Comparison of ENCODE assay signal across 20 cellular contexts in genomic region chr18:50250935-50251334, GRCh38. TPM values are rescaled to one million over a fixed set of nuclear protein-coding genes. Genes with fewer than 3 reads are reported as not detected.
DNase-seq lines count a peak whose midpoint lies in the region; ATAC-seq, FAIRE-seq and TF ChIP-seq lines count a peak whose summit lies in the region.
"Had no signal": no experiment of that assay in that cellular context is flagged by ENCODE, and none has a peak within 500 bp of the region (broad histone marks: within the 10 kb centered on the region; RNA-seq: fewer than 3 reads in every experiment).

No MANE protein-coding gene starts in this region.

- CTCF ChIA-PET in A549 (lab: Yijun Ruan, JAX) = no interaction called here
- CTCF ChIA-PET in K562 (lab: Yijun Ruan, JAX; ENCODE audit: low intra/inter-chr PET ratio) = no interaction called here
- CTCF ChIA-PET in activated CD4-positive, alpha-beta memory T cell treated with anti-CD3 and anti-CD28 coated beads for 36 hours (lab: Charles Lee) = no interaction called here

- FAIRE-seq in A549 (lab: Jason Lieb, UNC) (no peak), K562 (lab: Jason Lieb, UNC) (no peak)
- FAIRE-seq: D721Med, GM12891, GM18507 had no signal

- H3K4me1 Mint-ChIP-seq in GM23338 (peaks cover 16% of the 10 kb centered on the region), nephron progenitor cell (no peaks in the 10 kb centered on the region)
- no peaks in the 10 kb centered on the region for H3K4me1 Mint-ChIP-seq in activated CD4-positive, alpha-beta memory T cell treated with anti-CD3 and anti-CD28 coated beads for 36 hours (ENCODE audit: low read depth)
- H3K4me1 Mint-ChIP-seq in activated naive CD8-positive, alpha-beta T cell treated with anti-CD3 and anti-CD28 coated beads, Interleukin-2, amount 50 U/mL, for 24 hours = no peaks in the 10 kb centered on the region
- H3K4me1 Mint-ChIP-seq: CD8-positive, alpha-beta memory T cell had no signal

- H3K27me3 Mint-ChIP-seq in GM23338 (ENCODE audit: insufficient read depth, low read depth, poor library complexity) = peaks cover 2% of the 10 kb centered on the region
- H3K27me3 Mint-ChIP-seq in nephron progenitor cell (ENCODE audit: low read depth, poor library complexity) = peaks cover 11% of the 10 kb centered on the region
- H3K27me3 Mint-ChIP-seq in activated CD4-positive, alpha-beta memory T cell treated with anti-CD3 and anti-CD28 coated beads for 36 hours = no peaks in the 10 kb centered on the region
- peaks cover 2% of the 10 kb centered on the region for H3K27me3 Mint-ChIP-seq in activated naive CD8-positive, alpha-beta T cell treated with anti-CD3 and anti-CD28 coated beads, Interleukin-2, amount 50 U/mL, for 24 hours

- TF ChIP-seq POLR2A in A549 (IDR thresholded peaks at IDR 0.05; ENCODE audit: low read length) (no peak), K562 (conservative IDR thresholded peaks at IDR 0.05) (no peak)

- no peak for TF ChIP-seq RAD21 in A549 (conservative IDR thresholded peaks at IDR 0.05 in 1 of 2, IDR thresholded peaks at IDR 0.05 in 1 of 2)
- no peak for TF ChIP-seq RAD21 in K562 (CRISPR knock-in tag; conservative IDR thresholded peaks at IDR 0.05 in 1 of 2, IDR thresholded peaks at IDR 0.05 in 1 of 2)

- no peaks in the 10 kb centered on the region for H3K36me3 Mint-ChIP-seq in GM23338 (ENCODE audit: low read depth)
- no peaks in the 10 kb centered on the region for H3K36me3 Mint-ChIP-seq in nephron progenitor cell (ENCODE audit: low read depth)
- H3K36me3 Mint-ChIP-seq in activated CD4-positive, alpha-beta memory T cell treated with anti-CD3 and anti-CD28 coated beads for 36 hours = no peaks in the 10 kb centered on the region
- no peaks in the 10 kb centered on the region for H3K36me3 Mint-ChIP-seq in activated naive CD8-positive, alpha-beta T cell treated with anti-CD3 and anti-CD28 coated beads, Interleukin-2, amount 50 U/mL, for 24 hours (ENCODE audit: low read depth)
- H3K36me3 Mint-ChIP-seq: CD8-positive, alpha-beta memory T cell had no signal

- H3K9me1 ChIP-seq in K562 (ENCODE audit: control insufficient read depth, insufficient read depth, low read length) = no peaks in the 10 kb centered on the region

- no peak for TF ChIP-seq CTCF in A549 (IDR thresholded peaks at IDR 0.05)
- TF ChIP-seq CTCF in GM23338 (conservative IDR thresholded peaks at IDR 0.05; ENCODE audit: low read depth in 2 of 2) = no peak
- no peak for TF ChIP-seq CTCF in K562 (IDR thresholded peaks at IDR 0.05 in 2 of 3, conservative IDR thresholded peaks at IDR 0.05 in 1 of 3; ENCODE audit: insufficient read depth in 2 of 3, low read depth in 1 of 3, low read length in 3 of 3)
- no peak for TF ChIP-seq CTCF in nephron progenitor cell (IDR thresholded peaks at IDR 0.05)

- no peaks in the 10 kb centered on the region for H3F3A ChIP-seq in GM23338 (replicated peaks; ENCODE audit: low read depth)

- no peak for ATAC-seq in A549
- ATAC-seq in GM23338 = no peak
- ATAC-seq in K562 = no peak
- ATAC-seq in activated naive CD8-positive, alpha-beta T cell treated with anti-CD3 and anti-CD28 coated beads, Interleukin-2, amount 50 U/mL, for 24 hours = no peak

- H3K4me3 Mint-ChIP-seq in GM23338 (no peak overlapping the region), nephron progenitor cell (no peak overlapping the region)
- H3K4me3 Mint-ChIP-seq in activated CD4-positive, alpha-beta memory T cell treated with anti-CD3 and anti-CD28 coated beads for 36 hours = no peak overlapping the region
- no peak overlapping the region for H3K4me3 Mint-ChIP-seq in activated naive CD8-positive, alpha-beta T cell treated with anti-CD3 and anti-CD28 coated beads, Interleukin-2, amount 50 U/mL, for 24 hours
- H3K4me3 Mint-ChIP-seq: CD4-positive, alpha-beta T cell; CD8-positive, alpha-beta memory T cell had no signal

- no peak for DNase-seq in A549 (ENCODE audit: low read depth in 1 of 2, low spot score in 1 of 2)
- no peak for DNase-seq in GM23338 (ENCODE audit: low spot score)
- DNase-seq in K562 (ENCODE audit: extremely low read depth in 1 of 4, low spot score in 3 of 4) = no peak
- DNase-seq in nephron progenitor cell = no peak
- no peak for DNase-seq in CD1c-positive myeloid dendritic cell (ENCODE audit: extremely low spot score)
- DNase-seq in activated CD4-positive, alpha-beta memory T cell treated with anti-CD3 and anti-CD28 coated beads for 36 hours = no peak
- DNase-seq in activated naive CD8-positive, alpha-beta T cell treated with anti-CD3 and anti-CD28 coated beads, Interleukin-2, amount 50 U/mL, for 24 hours = no peak
- DNase-seq: 8988T; C1 segment of cervical spinal cord; CD4-positive, alpha-beta T cell; CD8-positive, alpha-beta memory T cell; DMS79 treated with DMSO at 0.1 percent for 48 hours; GF-D8; GOT3; H7; HCEC 1CT had no signal

- TF ChIP-seq EP300 in A549 (IDR thresholded peaks at IDR 0.05) = no peak
- no peak for TF ChIP-seq EP300 in K562 (IDR thresholded peaks at IDR 0.05; ENCODE audit: low read length)

- H3K27ac Mint-ChIP-seq in GM23338 = no peak overlapping the region
- H3K27ac Mint-ChIP-seq in nephron progenitor cell = peak overlapping the region; percentile 12
- no peak overlapping the region for H3K27ac Mint-ChIP-seq in activated CD4-positive, alpha-beta memory T cell treated with anti-CD3 and anti-CD28 coated beads for 36 hours
- H3K27ac Mint-ChIP-seq in activated naive CD8-positive, alpha-beta T cell treated with anti-CD3 and anti-CD28 coated beads, Interleukin-2, amount 50 U/mL, for 24 hours = no peak overlapping the region
- H3K27ac Mint-ChIP-seq: CD4-positive, alpha-beta T cell; CD8-positive, alpha-beta memory T cell had no signal

- H3K27me3 ChIP-seq in GM23338 (ENCODE audit: insufficient read depth) (no peaks in the 10 kb centered on the region), K562 (ENCODE audit: control insufficient read depth in 2 of 2, insufficient read depth in 2 of 2, low read length in 2 of 2) (no peaks in the 10 kb centered on the region)

- H3K79me2 ChIP-seq in GM23338 (replicated peaks; ENCODE audit: insufficient read depth) (no peaks in the 10 kb centered on the region), K562 (ENCODE audit: control insufficient read depth, insufficient read depth, low read length) (no peaks in the 10 kb centered on the region)

- H3K36me3 ChIP-seq in GM23338 (ENCODE audit: insufficient read depth) (no peaks in the 10 kb centered on the region), K562 (ENCODE audit: control insufficient read depth, insufficient read depth, low read length) (no peaks in the 10 kb centered on the region)

- no peak overlapping the region for H3K9ac ChIP-seq in K562 (ENCODE audit: insufficient read depth in 1 of 2, low read depth in 2 of 2, low read length in 2 of 2)

- H3K9me3 Mint-ChIP-seq in GM23338 (no peaks in the 10 kb centered on the region), nephron progenitor cell (no peaks in the 10 kb centered on the region)
- H3K9me3 Mint-ChIP-seq in activated CD4-positive, alpha-beta memory T cell treated with anti-CD3 and anti-CD28 coated beads for 36 hours = no peaks in the 10 kb centered on the region
- H3K9me3 Mint-ChIP-seq in activated naive CD8-positive, alpha-beta T cell treated with anti-CD3 and anti-CD28 coated beads, Interleukin-2, amount 50 U/mL, for 24 hours = no peaks in the 10 kb centered on the region
- H3K9me3 Mint-ChIP-seq: CD4-positive, alpha-beta T cell; CD8-positive, alpha-beta memory T cell had no signal

- H3K4me1 ChIP-seq in A549 (no peaks in the 10 kb centered on the region), GM23338 (ENCODE audit: insufficient read depth) (peaks cover 8% of the 10 kb centered on the region), K562 (replicated peaks in 1 of 2; ENCODE audit: control insufficient read depth in 2 of 2, insufficient read depth in 2 of 2, low read length in 2 of 2) (no peaks in the 10 kb centered on the region)

- 45% methylated on average over 3 of the region's 3 CpGs for WGBS in A549 (ENCODE audit: missing lambda C conversion rate)
- WGBS in K562 (ENCODE audit: insufficient coverage, low coverage, missing lambda C conversion rate) = 41% methylated on average over 3 of the region's 3 CpGs

- no peaks in the 10 kb centered on the region for H4K20me1 ChIP-seq in GM23338 (replicated peaks; ENCODE audit: insufficient read depth)
- no peaks in the 10 kb centered on the region for H4K20me1 ChIP-seq in K562 (replicated peaks; ENCODE audit: control insufficient read depth, insufficient read depth, low read length)

- intact Hi-C loops in K562 (cut with micrococcal nuclease) = no loop called here
- intact Hi-C loops in activated CD4-positive, alpha-beta memory T cell treated with anti-CD3 and anti-CD28 coated beads for 36 hours (cut with micrococcal nuclease) = no loop called here

- H3K9me2 ChIP-seq in GM23338 (ENCODE audit: insufficient read depth) = no peaks in the 10 kb centered on the region

- H2AFZ ChIP-seq in GM23338 = peak overlapping the region; percentile 60; the same call in 1 of the 2 replicates
- no peak overlapping the region for H2AFZ ChIP-seq in K562 (ENCODE audit: low read depth, low read length)

- H3K4me2 ChIP-seq in A549 (no peak overlapping the region), GM23338 (peak overlapping the region; percentile 21; the same call in 1 of the 2 replicates), K562 (ENCODE audit: insufficient read depth, low read length) (no peak overlapping the region)

- no peak overlapping the region for H3K27ac ChIP-seq in A549
- H3K27ac ChIP-seq in GM23338 (ENCODE audit: low read depth) = 0 out of 2 replicates have a peak overlapping the region, but pooled peaks have one; percentile 5
- no peak overlapping the region for H3K27ac ChIP-seq in K562 (ENCODE audit: extremely low read depth, low read depth, low read length)

- POLR2A ChIA-PET in A549 (lab: Yijun Ruan, JAX) = no interaction called here
- POLR2A ChIA-PET in K562 (lab: Yijun Ruan, JAX) = no interaction called here
- POLR2A ChIA-PET in activated CD4-positive, alpha-beta memory T cell treated with anti-CD3 and anti-CD28 coated beads for 36 hours (lab: Charles Lee) = no interaction called here

- in situ Hi-C loops in K562 (cut with MboI) = no loop called here

- H3K9me3 ChIP-seq in A549 = no peaks in the 10 kb centered on the region
- no peaks in the 10 kb centered on the region for H3K9me3 ChIP-seq in K562 (replicated peaks; ENCODE audit: control insufficient read depth, insufficient read depth, low read depth, low read length)

- BruUV-seq in K562 (replicated peaks; lab: Mats Ljungman, UMichigan) = no TSS peak

- no peak overlapping the region for H3K4me3 ChIP-seq in A549
- H3K4me3 ChIP-seq in GM23338 = no peak overlapping the region
- no peak overlapping the region for H3K4me3 ChIP-seq in K562

RNA-seq across cellular contexts. Expression of gene CFAP53, which starts 15.4 kb away (rescaled TPM):
- polyA plus RNA-seq in A549 (2011; rRNA removed) = 0.38 and 0.66 TPM in 2 replicates
- polyA plus RNA-seq in A549 (2012; cell fraction: cytosol; rRNA removed) = 0.18 and 0.21 TPM in 2 replicates
- 0.05 and 0.06 TPM in 2 replicates for polyA plus RNA-seq in A549 (2012; cell fraction: nucleus; rRNA removed)
- polyA plus RNA-seq in A549 (2017; fragmentation: RNase III; extraction: RNeasy Plus Mini Kit Qiagen cat#74134 plus additional on column Dnase treatment) = 0.45 to 0.55 TPM (median 0.54 TPM) in 3 replicates
- polyA minus RNA-seq in A549 (2011; rRNA and poly(A)+ RNA removed) = 0.12 and 0.19 TPM in 2 replicates
- not detected in 2 replicates for total RNA-seq in GM23338 (2014; rRNA removed; shearing (Covaris generic))
- polyA plus RNA-seq in GM23338 (2016; fragmentation: Nextera tagmentation; extraction: Ambion mirVana) = 0.23 and 0.71 TPM in 2 replicates
- 4.0 and 14.5 TPM in 2 replicates for total RNA-seq in K562 (2011; cell fraction: chromatin; rRNA removed; ENCODE audit: low replicate concordance)
- 1.5 and 2.2 TPM in 2 replicates for total RNA-seq in K562 (2011; cell fraction: nucleolus; rRNA removed)
- total RNA-seq in K562 (2011; cell fraction: nucleoplasm; rRNA removed) = 2.4 and 3.8 TPM in 2 replicates
- total RNA-seq in K562 (2014; rRNA removed) = 0.50 and 0.94 TPM in 2 replicates
- total RNA-seq in K562 (2014; rRNA removed; fragmentation: Illumina TruSeq; extraction: Trizol) = 1.1 and 1.2 TPM in 2 replicates
- total RNA-seq in K562 (2015; rRNA removed; fragmentation: Illumina TruSeq; extraction: Trizol) = 1.2 and 1.6 TPM in 2 replicates
- total RNA-seq in K562 (2021) = 0.60 and 0.87 TPM in 2 replicates
- 1.4 and 2.2 TPM in 2 replicates for polyA plus RNA-seq in K562 (2011; rRNA removed)
- 0.09 and 0.63 TPM in 2 replicates for polyA plus RNA-seq in K562 (2011; cell fraction: cytosol; rRNA removed)
- polyA plus RNA-seq in K562 (2011; cell fraction: nucleus; rRNA removed) = 4.1 and 5.0 TPM in 2 replicates
- 1.2 and 2.6 TPM in 2 replicates for polyA plus RNA-seq in K562 (2012)
- polyA plus RNA-seq in K562 (2014; fragmentation: Illumina TruSeq; extraction: Trizol) = 1.1 and 1.6 TPM in 2 replicates
- polyA plus RNA-seq in K562 (2014; fragmentation: Nextera tagmentation; extraction: Ambion mirVana) = under 1 TPM; 0.21 to 0.23 TPM
- polyA plus RNA-seq in K562 (2014; rRNA removed) = 1.9 TPM in 2 replicates
- 1.3 and 1.9 TPM in 2 replicates for polyA minus RNA-seq in K562 (2011; rRNA and poly(A)+ RNA removed)
- polyA minus RNA-seq in K562 (2011; cell fraction: cytosol; rRNA and poly(A)+ RNA removed) = not detected in 2 replicates
- polyA minus RNA-seq in K562 (2011; cell fraction: nucleus; rRNA and poly(A)+ RNA removed) = 1.2 and 1.3 TPM in 2 replicates
- under 1 TPM; 0.26 to 0.48 TPM for total RNA-seq in activated CD4-positive, alpha-beta memory T cell treated with anti-CD3 and anti-CD28 coated beads for 36 hours
- total RNA-seq: G401, H7 had no signal
- polyA plus RNA-seq: CD8-positive, alpha-beta memory T cell had no signal

RNA-seq across cellular contexts. Expression of gene MBD1, which starts 30.4 kb away (rescaled TPM):
- polyA plus RNA-seq in A549 (2011; rRNA removed) = 27.9 and 28.6 TPM in 2 replicates
- 33.3 and 35.1 TPM in 2 replicates for polyA plus RNA-seq in A549 (2012; cell fraction: cytosol; rRNA removed)
- polyA plus RNA-seq in A549 (2012; cell fraction: nucleus; rRNA removed) = 99.0 and 119 TPM in 2 replicates
- 26.7 to 28.6 TPM (median 28.0 TPM) in 3 replicates for polyA plus RNA-seq in A549 (2017; fragmentation: RNase III; extraction: RNeasy Plus Mini Kit Qiagen cat#74134 plus additional on column Dnase treatment)
- polyA minus RNA-seq in A549 (2011; rRNA and poly(A)+ RNA removed) = 28.9 and 34.9 TPM in 2 replicates
- total RNA-seq in GM23338 (2014; rRNA removed; shearing (Covaris generic)) = 43.5 and 44.5 TPM in 2 replicates
- 17.0 TPM in 2 replicates for polyA plus RNA-seq in GM23338 (2016; fragmentation: Nextera tagmentation; extraction: Ambion mirVana)
- total RNA-seq in K562 (2011; cell fraction: chromatin; rRNA removed; ENCODE audit: low replicate concordance) = 124 and 196 TPM in 2 replicates
- 127 and 147 TPM in 2 replicates for total RNA-seq in K562 (2011; cell fraction: nucleolus; rRNA removed)
- total RNA-seq in K562 (2011; cell fraction: nucleoplasm; rRNA removed) = 103 and 106 TPM in 2 replicates
- total RNA-seq in K562 (2014; rRNA removed) = 44.5 and 46.7 TPM in 2 replicates
- 14.8 and 16.4 TPM in 2 replicates for total RNA-seq in K562 (2014; rRNA removed; fragmentation: Illumina TruSeq; extraction: Trizol)
- total RNA-seq in K562 (2015; rRNA removed; fragmentation: Illumina TruSeq; extraction: Trizol) = 31.7 and 32.8 TPM in 2 replicates
- 59.7 and 60.9 TPM in 2 replicates for total RNA-seq in K562 (2021)
- polyA plus RNA-seq in K562 (2011; rRNA removed) = 32.3 and 38.1 TPM in 2 replicates
- polyA plus RNA-seq in K562 (2011; cell fraction: cytosol; rRNA removed) = 28.5 and 44.3 TPM in 2 replicates
- polyA plus RNA-seq in K562 (2011; cell fraction: nucleus; rRNA removed) = 169 and 222 TPM in 2 replicates
- 32.7 and 37.7 TPM in 2 replicates for polyA plus RNA-seq in K562 (2012)
- 26.1 and 37.4 TPM in 2 replicates for polyA plus RNA-seq in K562 (2014; fragmentation: Illumina TruSeq; extraction: Trizol)
- polyA plus RNA-seq in K562 (2014; fragmentation: Nextera tagmentation; extraction: Ambion mirVana) = 1 to 10 TPM; 3.0 to 3.6 TPM
- 47.2 and 49.3 TPM in 2 replicates for polyA plus RNA-seq in K562 (2014; rRNA removed)
- 23.8 and 26.4 TPM in 2 replicates for polyA minus RNA-seq in K562 (2011; rRNA and poly(A)+ RNA removed)
- polyA minus RNA-seq in K562 (2011; cell fraction: cytosol; rRNA and poly(A)+ RNA removed) = 18.7 and 25.3 TPM in 2 replicates
- polyA minus RNA-seq in K562 (2011; cell fraction: nucleus; rRNA and poly(A)+ RNA removed) = 76.1 and 92.1 TPM in 2 replicates
- total RNA-seq in activated CD4-positive, alpha-beta memory T cell treated with anti-CD3 and anti-CD28 coated beads for 36 hours = 10 to 100 TPM; 69.4 to 70.5 TPM

RNA-seq across cellular contexts. Expression of gene CXXC1, which starts 36.6 kb away (rescaled TPM):
- polyA plus RNA-seq in A549 (2011; rRNA removed) (19.1 and 21.2 TPM in 2 replicates), A549 (2017; fragmentation: RNase III; extraction: RNeasy Plus Mini Kit Qiagen cat#74134 plus additional on column Dnase treatment) (51.2 to 57.4 TPM (median 54.3 TPM) in 3 replicates), GM23338 (2016; fragmentation: Nextera tagmentation; extraction: Ambion mirVana) (58.6 and 59.0 TPM in 2 replicates), K562 (2011; rRNA removed) (31.2 and 52.9 TPM in 2 replicates), K562 (2014; fragmentation: Illumina TruSeq; extraction: Trizol) (40.3 and 51.2 TPM in 2 replicates), K562 (2014; fragmentation: Nextera tagmentation; extraction: Ambion mirVana) (1 to 10 TPM; 3.4 to 7.4 TPM), K562 (2014; rRNA removed) (59.1 and 84.5 TPM in 2 replicates)
- 72.5 and 73.3 TPM in 2 replicates for polyA plus RNA-seq in A549 (2012; cell fraction: cytosol; rRNA removed)
- 287 and 335 TPM in 2 replicates for polyA plus RNA-seq in A549 (2012; cell fraction: nucleus; rRNA removed)
- polyA minus RNA-seq in A549 (2011; rRNA and poly(A)+ RNA removed) = 18.0 and 19.1 TPM in 2 replicates
- total RNA-seq in GM23338 (2014; rRNA removed; shearing (Covaris generic)) = 65.1 and 74.3 TPM in 2 replicates
- 157 and 311 TPM in 2 replicates for total RNA-seq in K562 (2011; cell fraction: chromatin; rRNA removed; ENCODE audit: low replicate concordance)
- 176 and 189 TPM in 2 replicates for total RNA-seq in K562 (2011; cell fraction: nucleolus; rRNA removed)
- 138 and 156 TPM in 2 replicates for total RNA-seq in K562 (2011; cell fraction: nucleoplasm; rRNA removed)
- total RNA-seq in K562 (2014; rRNA removed) (43.3 and 46.4 TPM in 2 replicates), K562 (2014; rRNA removed; fragmentation: Illumina TruSeq; extraction: Trizol) (23.1 and 26.3 TPM in 2 replicates), K562 (2015; rRNA removed; fragmentation: Illumina TruSeq; extraction: Trizol) (34.1 and 36.4 TPM in 2 replicates), K562 (2021) (59.1 and 81.0 TPM in 2 replicates)
- 63.8 and 103 TPM in 2 replicates for polyA plus RNA-seq in K562 (2011; cell fraction: cytosol; rRNA removed)
- polyA plus RNA-seq in K562 (2011; cell fraction: nucleus; rRNA removed) = 461 and 501 TPM in 2 replicates
- polyA plus RNA-seq in K562 (2012) = 69.9 and 70.3 TPM in 2 replicates
- polyA minus RNA-seq in K562 (2011; rRNA and poly(A)+ RNA removed) = 17.5 and 20.7 TPM in 2 replicates
- 17.8 and 22.5 TPM in 2 replicates for polyA minus RNA-seq in K562 (2011; cell fraction: cytosol; rRNA and poly(A)+ RNA removed)
- 37.6 and 42.1 TPM in 2 replicates for polyA minus RNA-seq in K562 (2011; cell fraction: nucleus; rRNA and poly(A)+ RNA removed)
- 10 to 100 TPM; 80.8 to 80.9 TPM for total RNA-seq in activated CD4-positive, alpha-beta memory T cell treated with anti-CD3 and anti-CD28 coated beads for 36 hours

RNA-seq across cellular contexts. Expression of gene MYO5B, which starts 56.0 kb away (rescaled TPM):
- polyA plus RNA-seq in A549 (2011; rRNA removed) (18.4 and 20.8 TPM in 2 replicates), A549 (2017; fragmentation: RNase III; extraction: RNeasy Plus Mini Kit Qiagen cat#74134 plus additional on column Dnase treatment) (6.4 to 9.4 TPM (median 6.9 TPM) in 3 replicates), GM23338 (2016; fragmentation: Nextera tagmentation; extraction: Ambion mirVana) (3.2 and 3.5 TPM in 2 replicates), K562 (2011; rRNA removed) (0.07 and 0.37 TPM in 2 replicates), K562 (2014; fragmentation: Illumina TruSeq; extraction: Trizol) (0.29 and 0.33 TPM in 2 replicates), K562 (2014; fragmentation: Nextera tagmentation; extraction: Ambion mirVana) (under 1 TPM; 0.28 to 0.42 TPM), K562 (2014; rRNA removed) (0.04 and 0.41 TPM in 2 replicates)
- 13.4 and 13.6 TPM in 2 replicates for polyA plus RNA-seq in A549 (2012; cell fraction: cytosol; rRNA removed)
- 7.5 and 7.8 TPM in 2 replicates for polyA plus RNA-seq in A549 (2012; cell fraction: nucleus; rRNA removed)
- 19.6 and 23.0 TPM in 2 replicates for polyA minus RNA-seq in A549 (2011; rRNA and poly(A)+ RNA removed)
- 6.8 and 19.1 TPM in 2 replicates for total RNA-seq in GM23338 (2014; rRNA removed; shearing (Covaris generic))
- 0.30 and 1.0 TPM in 2 replicates for total RNA-seq in K562 (2011; cell fraction: chromatin; rRNA removed; ENCODE audit: low replicate concordance)
- 0.13 and 0.67 TPM in 2 replicates for total RNA-seq in K562 (2011; cell fraction: nucleolus; rRNA removed)
- total RNA-seq in K562 (2011; cell fraction: nucleoplasm; rRNA removed) = 0.15 and 0.23 TPM in 2 replicates
- total RNA-seq in K562 (2014; rRNA removed) (0.09 and 0.12 TPM in 2 replicates), K562 (2014; rRNA removed; fragmentation: Illumina TruSeq; extraction: Trizol) (0.10 and 0.36 TPM in 2 replicates), K562 (2015; rRNA removed; fragmentation: Illumina TruSeq; extraction: Trizol) (0.08 and 0.22 TPM in 2 replicates), K562 (2021) (0.13 and 0.27 TPM in 2 replicates)
- polyA plus RNA-seq in K562 (2011; cell fraction: cytosol; rRNA removed) = 0.03 and 0.35 TPM in 2 replicates
- polyA plus RNA-seq in K562 (2011; cell fraction: nucleus; rRNA removed) = 0.30 and 0.39 TPM in 2 replicates
- polyA plus RNA-seq in K562 (2012) = 0.33 and 1.1 TPM in 2 replicates
- 0.15 and 0.18 TPM in 2 replicates for polyA minus RNA-seq in K562 (2011; rRNA and poly(A)+ RNA removed)
- 0.19 and 0.27 TPM in 2 replicates for polyA minus RNA-seq in K562 (2011; cell fraction: cytosol; rRNA and poly(A)+ RNA removed)
- polyA minus RNA-seq in K562 (2011; cell fraction: nucleus; rRNA and poly(A)+ RNA removed) = 0.33 and 0.40 TPM in 2 replicates
- total RNA-seq in activated CD4-positive, alpha-beta memory T cell treated with anti-CD3 and anti-CD28 coated beads for 36 hours = under 1 TPM; 0.02 to 0.21 TPM
- total RNA-seq: CD4-positive, alpha-beta T cell; G401 had no signal
- polyA plus RNA-seq: CD8-positive, alpha-beta memory T cell had no signal

Comparison
In these comparisons a context has a peak if more than half of its experiments do, and no peak if none do; other contexts are left out.
1. Of the 35 proteins assayed by ChIP-seq in both K562 and A549: peak only in K562: none; only in A549: none; in both: MAFK; in neither: 34.